In the genomic region with DNA sequence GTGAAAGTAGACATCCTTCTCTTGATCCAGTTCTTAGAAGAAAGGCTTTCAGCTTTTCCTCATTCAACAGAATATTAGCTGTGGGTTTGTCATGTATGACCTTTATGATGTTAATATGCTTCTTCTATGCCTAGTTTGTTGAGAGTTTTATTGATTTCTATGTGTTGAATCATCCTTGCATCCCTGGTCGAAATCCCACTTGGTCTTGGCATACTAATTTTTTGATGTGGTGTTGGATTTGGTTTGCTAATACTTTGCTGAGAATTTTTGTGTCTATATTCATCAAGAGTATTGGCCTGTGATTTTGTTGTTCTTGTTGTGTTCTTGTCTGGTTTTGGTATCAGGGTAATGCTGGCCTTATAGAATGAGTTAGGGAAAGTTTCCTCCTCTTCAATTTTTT, we compare ENCODE assay signal across 23 cellular contexts. TPM values are rescaled to one million over a fixed set of nuclear protein-coding genes. Genes with fewer than 3 reads are reported as not detected.
DNase-seq lines count a peak whose midpoint lies in the region; ATAC-seq and TF ChIP-seq lines count a peak whose summit lies in the region.
"Had no signal": no experiment of that assay in that cellular context is flagged by ENCODE, and none has a peak within 500 bp of the region (broad histone marks: within the 10 kb centered on the region; RNA-seq: fewer than 3 reads in every experiment).

No MANE protein-coding gene starts in this region.

- H3K4me1 ChIP-seq in CD4-positive, alpha-beta memory T cell (ENCODE audit: insufficient read depth, low read length), result peaks cover 42% of the 10 kb centered on the region
- H3K4me1 ChIP-seq in naive thymus-derived CD4-positive, alpha-beta T cell (ENCODE audit: control insufficient read depth in 2 of 2, insufficient read depth in 2 of 2, low read length in 2 of 2), result peaks cover 4 to 48% of the 10 kb centered on the region in 2 donors

- H3K9me3 ChIP-seq in CD4-positive, alpha-beta memory T cell (ENCODE audit: control insufficient read depth in 1 of 2, low read length in 2 of 2), result no peaks in the 10 kb centered on the region
- no peaks in the 10 kb centered on the region for H3K9me3 ChIP-seq in naive thymus-derived CD4-positive, alpha-beta T cell (ENCODE audit: control insufficient read depth in 2 of 3, low read length in 3 of 3)
- H3K9me3 ChIP-seq: heart left ventricle had no signal

- H3K4me3 Mint-ChIP-seq in T-helper 2 cell treated with Interferon-gamma antibody and Interleukin-4, amounts not matched to agents 5 μg/mL and 100 μg/mL, for 36 hours, result peak overlapping the region; percentile 63
- peak overlapping the region in 5 of 8 donors; percentile 9 to 68 (median 48) for H3K4me3 Mint-ChIP-seq in CD4-positive, alpha-beta memory T cell
- H3K4me3 Mint-ChIP-seq in activated naive CD8-positive, alpha-beta T cell, result peak overlapping the region; percentile 79
- H3K4me3 Mint-ChIP-seq in naive thymus-derived CD4-positive, alpha-beta T cell, result peak overlapping the region in 9 of 10 donors; percentile 20 to 73 (median 66)
- H3K4me3 Mint-ChIP-seq in progenitor cell of endocrine pancreas (ENCODE audit: low read depth), result no peak overlapping the region
- H3K4me3 Mint-ChIP-seq: CD14-positive monocyte; nephron; stimulated activated effector memory CD8-positive, alpha-beta T cell treated with anti-CD3 and anti-CD28 coated beads, Interleukin-12 subunit alpha, Interleukin-12 subunit beta, amount 100 ng/mL, for 72 hours had no signal

- POLR2A ChIA-PET in CD4-positive, alpha-beta memory T cell (lab: Charles Lee; ENCODE audit: partially characterized antibody), result interaction anchor here (2.2 kb wide), 1 partner anchor 20 kb away, joined by 10 read pairs; a partner anchor contains a TSS
- POLR2A ChIA-PET in naive thymus-derived CD4-positive, alpha-beta T cell (lab: Charles Lee), result no interaction called here

- peaks cover 70% of the 10 kb centered on the region for H3K4me1 Mint-ChIP-seq in T-helper 2 cell treated with Interferon-gamma antibody and Interleukin-4, amounts not matched to agents 5 μg/mL and 100 μg/mL, for 36 hours (ENCODE audit: low read depth)
- peaks cover 47 to 74% (median 58%) of the 10 kb centered on the region in 4 donors for H3K4me1 Mint-ChIP-seq in CD4-positive, alpha-beta memory T cell
- peaks cover 93% of the 10 kb centered on the region for H3K4me1 Mint-ChIP-seq in activated naive CD8-positive, alpha-beta T cell (ENCODE audit: low read depth)
- peaks cover 51 to 95% (median 84%) of the 10 kb centered on the region in 7 donors for H3K4me1 Mint-ChIP-seq in naive thymus-derived CD4-positive, alpha-beta T cell
- peaks cover 10% of the 10 kb centered on the region for H3K4me1 Mint-ChIP-seq in progenitor cell of endocrine pancreas (ENCODE audit: low read depth)
- H3K4me1 Mint-ChIP-seq: nephron had no signal

- H3K27me3 ChIP-seq in CD4-positive, alpha-beta memory T cell (ENCODE audit: insufficient read depth, low read length), result no peaks in the 10 kb centered on the region
- H3K27me3 ChIP-seq in naive thymus-derived CD4-positive, alpha-beta T cell (ENCODE audit: control insufficient read depth in 2 of 2, insufficient read depth in 2 of 2, low read length in 2 of 2), result no peaks in the 10 kb centered on the region
- H3K27me3 ChIP-seq: heart left ventricle had no signal

- H3K4me3 ChIP-seq in CD4-positive, alpha-beta memory T cell (ENCODE audit: low read length in 2 of 2), result no peak overlapping the region
- peak overlapping the region; percentile 13 for H3K4me3 ChIP-seq in naive thymus-derived CD4-positive, alpha-beta T cell (ENCODE audit: low read length)
- H3K4me3 ChIP-seq: heart left ventricle had no signal

- H3K9me3 Mint-ChIP-seq in T-helper 2 cell treated with Interferon-gamma antibody and Interleukin-4, amounts not matched to agents 5 μg/mL and 100 μg/mL, for 36 hours, result peaks cover 14% of the 10 kb centered on the region
- peaks cover 0 to 5% (median 0%) of the 10 kb centered on the region in 8 donors for H3K9me3 Mint-ChIP-seq in CD4-positive, alpha-beta memory T cell
- peaks cover 5% of the 10 kb centered on the region for H3K9me3 Mint-ChIP-seq in activated naive CD8-positive, alpha-beta T cell (ENCODE audit: low read depth)
- peaks cover 0 to 11% (median 0%) of the 10 kb centered on the region in 11 donors for H3K9me3 Mint-ChIP-seq in naive thymus-derived CD4-positive, alpha-beta T cell
- peaks cover 12% of the 10 kb centered on the region for H3K9me3 Mint-ChIP-seq in progenitor cell of endocrine pancreas (ENCODE audit: low read depth)
- H3K9me3 Mint-ChIP-seq: CD14-positive monocyte; nephron; stimulated activated effector memory CD8-positive, alpha-beta T cell treated with anti-CD3 and anti-CD28 coated beads, Interleukin-12 subunit alpha, Interleukin-12 subunit beta, amount 100 ng/mL, for 72 hours had no signal

- H3K36me3 Mint-ChIP-seq in T-helper 2 cell treated with Interferon-gamma antibody and Interleukin-4, amounts not matched to agents 5 μg/mL and 100 μg/mL, for 36 hours (ENCODE audit: low read depth), result peaks cover 82% of the 10 kb centered on the region
- peaks cover 78 to 83% of the 10 kb centered on the region in 2 donors for H3K36me3 Mint-ChIP-seq in CD4-positive, alpha-beta memory T cell
- peaks cover 65% of the 10 kb centered on the region for H3K36me3 Mint-ChIP-seq in activated naive CD8-positive, alpha-beta T cell
- H3K36me3 Mint-ChIP-seq in naive thymus-derived CD4-positive, alpha-beta T cell, result peaks cover 27 to 84% (median 78%) of the 10 kb centered on the region in 5 donors
- H3K36me3 Mint-ChIP-seq in progenitor cell of endocrine pancreas (ENCODE audit: insufficient read depth), result peaks cover 12% of the 10 kb centered on the region

- peaks cover 4% of the 10 kb centered on the region for H3K36me3 ChIP-seq in CD4-positive, alpha-beta memory T cell (ENCODE audit: insufficient read depth, low read length)
- H3K36me3 ChIP-seq in naive thymus-derived CD4-positive, alpha-beta T cell (ENCODE audit: control insufficient read depth in 2 of 3, insufficient read depth in 3 of 3, low read length in 3 of 3), result peaks cover 0 to 32% (median 13%) of the 10 kb centered on the region in 3 experiments

- no peaks in the 10 kb centered on the region for H3K27me3 Mint-ChIP-seq in T-helper 2 cell treated with Interferon-gamma antibody and Interleukin-4, amounts not matched to agents 5 μg/mL and 100 μg/mL, for 36 hours (ENCODE audit: low read depth)
- H3K27me3 Mint-ChIP-seq in CD4-positive, alpha-beta memory T cell, result no peaks in the 10 kb centered on the region
- no peaks in the 10 kb centered on the region for H3K27me3 Mint-ChIP-seq in activated naive CD8-positive, alpha-beta T cell
- H3K27me3 Mint-ChIP-seq in naive thymus-derived CD4-positive, alpha-beta T cell, result no peaks in the 10 kb centered on the region
- no peaks in the 10 kb centered on the region for H3K27me3 Mint-ChIP-seq in progenitor cell of endocrine pancreas

- no peak for DNase-seq in T-helper 2 cell treated with Interferon-gamma antibody and Interleukin-4, amounts not matched to agents 5 μg/mL and 100 μg/mL, for 36 hours (ENCODE audit: low spot score)
- DNase-seq in T-helper 2 cell, result no peak
- DNase-seq in CD4-positive, alpha-beta memory T cell, result no peak
- no peak for DNase-seq in naive thymus-derived CD4-positive, alpha-beta T cell
- no peak for DNase-seq in activated CD8-positive, alpha-beta memory T cell treated with anti-CD3 and anti-CD28 coated beads for 24 hours
- DNase-seq in DMS 273 (lab: John Stamatoyannopoulos, UW; ENCODE audit: unreplicated experiment), result no peak
- DNase-seq in progenitor cell of endocrine pancreas (ENCODE audit: low spot score, unreplicated experiment), result no peak
- DNase-seq: 8988T, cortex of kidney, erythroblast, foreskin melanocyte, heart left ventricle, midbrain, MM.1S, NCI-H1417, NCI-H2029, NCI-H524 treated with DMSO at 0.1 percent for 48 hours, OCI-M1 had no signal

- TF ChIP-seq CTCF in progenitor cell of endocrine pancreas (IDR thresholded peaks at IDR 0.05; ENCODE audit: unreplicated experiment), result no peak

- CTCF ChIA-PET in CD4-positive, alpha-beta memory T cell (lab: Charles Lee; ENCODE audit: partially characterized antibody), result no interaction called here
- CTCF ChIA-PET in naive thymus-derived CD4-positive, alpha-beta T cell (lab: Charles Lee), result no interaction called here

- no peak overlapping the region for H3K27ac ChIP-seq in CD4-positive, alpha-beta memory T cell (ENCODE audit: low read depth, low read length)
- no peak overlapping the region for H3K27ac ChIP-seq in naive thymus-derived CD4-positive, alpha-beta T cell (ENCODE audit: low read depth, low read length)
- H3K27ac ChIP-seq: heart left ventricle had no signal

- H3K27ac Mint-ChIP-seq in T-helper 2 cell treated with Interferon-gamma antibody and Interleukin-4, amounts not matched to agents 5 μg/mL and 100 μg/mL, for 36 hours, result no peak overlapping the region
- H3K27ac Mint-ChIP-seq in CD4-positive, alpha-beta memory T cell, result peak overlapping the region in 4 of 7 donors; percentile 14 to 65 (median 44)
- peak overlapping the region; percentile 90 for H3K27ac Mint-ChIP-seq in activated naive CD8-positive, alpha-beta T cell
- peak overlapping the region in 6 of 9 donors; percentile 2 to 78 (median 39) for H3K27ac Mint-ChIP-seq in naive thymus-derived CD4-positive, alpha-beta T cell
- H3K27ac Mint-ChIP-seq in progenitor cell of endocrine pancreas, result no peak overlapping the region
- H3K27ac Mint-ChIP-seq: activated T-helper 2 cell treated with anti-CD3 and anti-CD28 coated beads, Interferon-gamma antibody, Interleukin-2, Interleukin-4, amounts not matched to agents 10 μg/mL and 5 μg/mL and 100 μg/mL, durations not matched to agents 14 hours and 24 hours and 36 hours; nephron; stimulated activated effector memory CD8-positive, alpha-beta T cell treated with anti-CD3 and anti-CD28 coated beads, Interleukin-12 subunit alpha, Interleukin-12 subunit beta, amount 100 ng/mL, for 72 hours had no signal

- intact Hi-C loops in CD4-positive, alpha-beta memory T cell (cut with micrococcal nuclease), result no loop called here
- intact Hi-C loops in naive thymus-derived CD4-positive, alpha-beta T cell (cut with micrococcal nuclease), result loop anchor here in 1 of 2 donors (2.0 kb wide), 1 partner anchor 16 kb away; no protein-coding TSS in a partner anchor

- no peak for ATAC-seq in naive thymus-derived CD4-positive, alpha-beta T cell
- ATAC-seq: heart left ventricle; stimulated activated effector memory CD8-positive, alpha-beta T cell treated with anti-CD3 and anti-CD28 coated beads, Interleukin-12 subunit alpha, Interleukin-12 subunit beta, amount 100 ng/mL, for 72 hours had no signal

RNA-seq across cellular contexts. Expression of a gene that starts 20.9 kb away (rescaled TPM):
- total RNA-seq in CD4-positive, alpha-beta memory T cell, result 10 to 100 TPM; 69.0 to 77.3 TPM
- polyA plus RNA-seq in CD4-positive, alpha-beta memory T cell, result 10 to 100 TPM; 73.2 to 92.1 TPM
- total RNA-seq in naive thymus-derived CD4-positive, alpha-beta T cell, result 100 to 1,000 TPM; 122 to 264 (median 134) TPM
- polyA plus RNA-seq in naive thymus-derived CD4-positive, alpha-beta T cell, result 100 to 1,000 TPM; 115 to 185 TPM
- 7.4 and 10.5 TPM in 2 replicates for total RNA-seq in progenitor cell of endocrine pancreas

Comparison
In these comparisons a context has a peak if more than half of its experiments do, and no peak if none do; other contexts are left out.
1. H3K27ac Mint-ChIP-seq: peak in CD4-positive, alpha-beta memory T cell (4 of 7), activated naive CD8-positive, alpha-beta T cell (single experiment) and naive thymus-derived CD4-positive, alpha-beta T cell (6 of 9); none in T-helper 2 cell treated with Interferon-gamma antibody and Interleukin-4, amounts not matched to agents 5 μg/mL and 100 μg/mL, for 36 hours (single experiment) and progenitor cell of endocrine pancreas (single experiment).